Comparison of ENCODE assay signal across 9 cellular contexts in genomic region chr18:35588995-35589394, GRCh38.
DNase-seq lines count a peak whose midpoint lies in the region; ATAC-seq and TF ChIP-seq lines count a peak whose summit lies in the region.
"Had no signal": no experiment of that assay in that cellular context is flagged by ENCODE, and none has a peak within 500 bp of the region (broad histone marks: within the 10 kb centered on the region; RNA-seq: fewer than 3 reads in every experiment).

No MANE protein-coding gene starts in this region.

- in situ Hi-C loops in ACHN (cut with HindIII; ENCODE audit: low pct_ligation_motif_present, low pct_unique_long_range_greater_than_20kb, low sequenced_read_pairs), result no loop called here

- peak; percentile 33 for ATAC-seq in GM18909 (IDR thresholded peaks at IDR 0.05; ENCODE audit: poor library complexity, unreplicated experiment)
- ATAC-seq in GM19351 (IDR thresholded peaks at IDR 0.05; ENCODE audit: unreplicated experiment), result no peak

- no peak overlapping the region for H3K4me3 ChIP-seq in GM06990 (replicated peaks; ENCODE audit: low read depth, low read length)
- H3K4me3 ChIP-seq: skin epidermis had no signal

- no peak for DNase-seq in GM06990 (ENCODE audit: extremely low read depth, insufficient read length)
- peak; percentile 20 for DNase-seq in activated CD4-positive, alpha-beta T cell treated with anti-CD3 and anti-CD28 coated beads for 48 hours
- DNase-seq in iPS DF 4.7 (ENCODE audit: extremely low read depth, low spot score), result peak; percentile 19
- DNase-seq in NCI-H1930 (lab: John Stamatoyannopoulos, UW), result no peak
- no peak for DNase-seq in ACHN
- DNase-seq: SK-N-SH had no signal

- no peaks in the 10 kb centered on the region; the same call in 1 of the 2 replicates for H3K36me3 ChIP-seq in GM06990 (ENCODE audit: control insufficient read depth, insufficient read depth, low read length)

- peak; percentile 51 for TF ChIP-seq CTCF in GM06990 (IDR thresholded peaks at IDR 0.05; ENCODE audit: insufficient read depth, low read length, poor library complexity, severe bottlenecking)

- H3K27me3 ChIP-seq in GM06990 (replicated peaks; ENCODE audit: control insufficient read depth, insufficient read depth, low read length), result no peaks in the 10 kb centered on the region

Comparison
In these comparisons a context has a peak if more than half of its experiments do, and no peak if none do; other contexts are left out.
1. DNase-seq: peak in activated CD4-positive, alpha-beta T cell treated with anti-CD3 and anti-CD28 coated beads for 48 hours (single experiment) and iPS DF 4.7 (single experiment); none in GM06990 (single experiment), NCI-H1930 (0 of 2) and ACHN (single experiment).